Comparison of ENCODE assay signal across 19 cellular contexts in the genomic region with DNA sequence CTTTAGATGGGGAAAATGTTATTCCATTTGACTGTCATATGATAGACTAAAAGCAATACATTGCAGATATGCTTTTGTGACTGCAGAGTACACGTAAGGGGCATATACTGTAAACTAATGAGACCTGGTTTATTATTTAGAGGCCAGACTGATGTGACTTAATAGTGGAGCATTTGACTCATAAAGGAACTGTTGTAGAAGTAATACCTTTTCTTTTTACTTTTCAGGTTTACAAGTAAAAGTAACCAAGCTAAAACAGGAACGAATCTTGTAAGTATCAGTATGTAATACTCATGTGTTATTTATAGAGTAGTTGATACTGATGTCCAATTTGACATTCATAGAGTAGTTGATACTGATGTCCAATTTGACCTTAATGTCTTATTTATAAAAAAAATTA. TPM values are rescaled to one million over a fixed set of nuclear protein-coding genes. Genes with fewer than 3 reads are reported as not detected.
A peak's percentile ranks its signal among the peaks of the same experiment; 100 is the strongest.
DNase-seq lines count a peak whose midpoint lies in the region; ATAC-seq and TF ChIP-seq lines count a peak whose summit lies in the region.
"Had no signal": no experiment of that assay in that cellular context is flagged by ENCODE, and none has a peak within 500 bp of the region (broad histone marks: within the 10 kb centered on the region; RNA-seq: fewer than 3 reads in every experiment).

No MANE protein-coding gene starts in this region.

- H2BK15ac ChIP-seq in mesenchymal stem cell (ENCODE audit: low read depth, poor library complexity, severe bottlenecking): no peak overlapping the region

- peaks cover 3 to 9% of the 10 kb centered on the region in 2 experiments; a peak in 2 of 4 replicates for H3K4me1 ChIP-seq in SK-N-SH (ENCODE audit: control insufficient read depth in 1 of 2, insufficient read depth in 2 of 2, low read depth in 1 of 2, low read length in 1 of 2)
- H3K4me1 ChIP-seq in mesenchymal stem cell (ENCODE audit: control insufficient read depth, insufficient read depth, low read depth, low read length): no peaks in the 10 kb centered on the region
- H3K4me1 ChIP-seq: SJSA1 had no signal

- TF ChIP-seq RAD21 in SK-N-SH (IDR thresholded peaks at IDR 0.05; ENCODE audit: low read length): no peak

- H4K8ac ChIP-seq in mesenchymal stem cell (ENCODE audit: low read length): no peak overlapping the region

- H3K9me2 ChIP-seq in SK-N-SH: no peaks in the 10 kb centered on the region

- no peak overlapping the region for H4K91ac ChIP-seq in mesenchymal stem cell (ENCODE audit: low read length)

- no peak for TF ChIP-seq CTCF in SK-N-SH (IDR thresholded peaks at IDR 0.05)

- DNase-seq in SK-N-SH (no peak), mesenchymal stem cell (peak; percentile 26), kidney tubule cell (ENCODE audit: low spot score) (no peak)
- no peak for DNase-seq in stimulated activated CD4-positive, alpha-beta T cell treated with anti-CD3 and anti-CD28 coated beads, Interleukin-15, amount 100 ng/mL, for 24 hours
- DNase-seq: CD8-positive, alpha-beta memory T cell; DND-41; GF-D8; H7; Kasumi-1; NCI-H1105; NCI-H1694; NCI-H510A treated with DMSO at 0.1 percent for 48 hours had no signal

- H3K4me2 ChIP-seq in SK-N-SH (no peak overlapping the region), mesenchymal stem cell (ENCODE audit: low read length, poor library complexity, severe bottlenecking) (no peak overlapping the region)
- H3K4me2 ChIP-seq: BLaER1 treated with 17β-estradiol and CSF1 and Interleukin-3, amounts not matched to agents 10 nM and 100 nM had no signal

- H4K20me1 ChIP-seq in SK-N-SH (ENCODE audit: insufficient read depth): no peaks in the 10 kb centered on the region

- CTCF ChIA-PET in SK-N-SH (lab: Yijun Ruan, JAX): no interaction called here

- no peak overlapping the region for H3K23ac ChIP-seq in mesenchymal stem cell (ENCODE audit: low read length in 2 of 2)

- TF ChIP-seq EP300 in SK-N-SH (IDR thresholded peaks at IDR 0.05; ENCODE audit: borderline replicate concordance in 1 of 2, low read depth in 1 of 2, low read length in 1 of 2): no peak

- H3K27ac ChIP-seq in SK-N-SH (ENCODE audit: low read depth in 2 of 2, low read length in 1 of 2): peak overlapping the region; percentile 20 to 42; a peak in 2 of 4 replicates
- no peak overlapping the region for H3K27ac ChIP-seq in mesenchymal stem cell (ENCODE audit: low read length, poor library complexity, severe bottlenecking)
- H3K27ac ChIP-seq: 22Rv1; BLaER1 treated with 17β-estradiol and CSF1 and Interleukin-3, amounts not matched to agents 10 nM and 100 nM; SJSA1 had no signal

- WGBS in SK-N-SH (ENCODE audit: low lambda C conversion rate): 98% methylated on average over 2 of the region's 2 CpGs
- 83% methylated on average over 1 of the region's 2 CpGs for whole genome bisulfite sequencing in mesenchymal stem cell

- H2BK5ac ChIP-seq in mesenchymal stem cell (ENCODE audit: low read depth, low read length, poor library complexity, severe bottlenecking): no peak overlapping the region

- H3K27me3 ChIP-seq in SK-N-SH (ENCODE audit: insufficient read depth) (no peaks in the 10 kb centered on the region), mesenchymal stem cell (ENCODE audit: control insufficient read depth in 1 of 2, insufficient read depth in 1 of 2, low read length in 2 of 2) (no peaks in the 10 kb centered on the region)
- H3K27me3 ChIP-seq: BLaER1 treated with 17β-estradiol and CSF1 and Interleukin-3, amounts not matched to agents 10 nM and 100 nM; SJSA1 had no signal

- H3K4ac ChIP-seq in mesenchymal stem cell (ENCODE audit: low read depth in 1 of 2, low read length in 2 of 2): no peak overlapping the region

- H3K9me3 ChIP-seq in SK-N-SH: no peaks in the 10 kb centered on the region
- no peaks in the 10 kb centered on the region for H3K9me3 ChIP-seq in mesenchymal stem cell (ENCODE audit: control insufficient read depth, low read length)
- H3K9me3 ChIP-seq: BLaER1 treated with 17β-estradiol and CSF1 and Interleukin-3, amounts not matched to agents 10 nM and 100 nM; SJSA1 had no signal

- H3K36me3 ChIP-seq in SK-N-SH (replicated peaks in 1 of 2; ENCODE audit: control insufficient read depth in 1 of 2, insufficient read depth in 2 of 2, low read length in 1 of 2) (peaks cover 25 to 37% of the 10 kb centered on the region in 2 experiments), mesenchymal stem cell (ENCODE audit: control insufficient read depth in 1 of 2, insufficient read depth in 2 of 2, low read depth in 1 of 2, low read length in 2 of 2) (peaks cover 3 to 16% of the 10 kb centered on the region in 2 experiments)

- peaks cover 5% of the 10 kb centered on the region for H3K79me1 ChIP-seq in mesenchymal stem cell (replicated peaks; ENCODE audit: low read length, poor library complexity, severe bottlenecking)

- H3K14ac ChIP-seq in mesenchymal stem cell (ENCODE audit: low read length in 2 of 2): no peak overlapping the region

- H3K18ac ChIP-seq in mesenchymal stem cell (ENCODE audit: low read depth in 1 of 2, low read length in 2 of 2): no peak overlapping the region

- peaks cover 10% of the 10 kb centered on the region for H3F3A ChIP-seq in SK-N-SH (replicated peaks; ENCODE audit: insufficient read depth)

- ATAC-seq in SK-N-SH treated with all-trans-retinoic acid at 6 μM for 48 hours (no peak), GM21529 (IDR thresholded peaks at IDR 0.05; ENCODE audit: unreplicated experiment) (peak; percentile 47), HG03159 (IDR thresholded peaks at IDR 0.05; ENCODE audit: unreplicated experiment) (peak; percentile 56), HG03342 (IDR thresholded peaks at IDR 0.05; ENCODE audit: unreplicated experiment) (no peak)

- no peak overlapping the region for H2BK120ac ChIP-seq in mesenchymal stem cell (ENCODE audit: low read depth, low read length)

- H3K9ac ChIP-seq in SK-N-SH (no peak overlapping the region), mesenchymal stem cell (ENCODE audit: low read length) (no peak overlapping the region)
- H3K9ac ChIP-seq: BLaER1 treated with 17β-estradiol and CSF1 and Interleukin-3, amounts not matched to agents 10 nM and 100 nM had no signal

- H2AK5ac ChIP-seq in mesenchymal stem cell (ENCODE audit: low read length, severe bottlenecking): no peak overlapping the region

- H2BK12ac ChIP-seq in mesenchymal stem cell (ENCODE audit: low read length in 2 of 2): no peak overlapping the region

- POLR2A ChIA-PET in SK-N-SH (lab: Yijun Ruan, JAX): no interaction called here

- H2AFZ ChIP-seq in SK-N-SH (ENCODE audit: low read depth) (no peak overlapping the region), mesenchymal stem cell (ENCODE audit: low read depth, low read length) (no peak overlapping the region)

- H3K79me2 ChIP-seq in SK-N-SH (ENCODE audit: insufficient read depth): no peaks in the 10 kb centered on the region

- H3K4me3 ChIP-seq in SK-N-SH (ENCODE audit: low read depth in 2 of 2, low read length in 1 of 2): no peak overlapping the region
- no peak overlapping the region for H3K4me3 ChIP-seq in mesenchymal stem cell (ENCODE audit: insufficient read depth in 1 of 2, low read depth in 1 of 2, low read length in 2 of 2)
- H3K4me3 ChIP-seq: BLaER1 treated with 17β-estradiol and CSF1 and Interleukin-3, amounts not matched to agents 10 nM and 100 nM; SJSA1 had no signal

TF ChIP-seq in SK-N-SH, 30 proteins besides CTCF, POLR2A, EP300 and RAD21:
- TF ChIP-seq, protein P1, sequence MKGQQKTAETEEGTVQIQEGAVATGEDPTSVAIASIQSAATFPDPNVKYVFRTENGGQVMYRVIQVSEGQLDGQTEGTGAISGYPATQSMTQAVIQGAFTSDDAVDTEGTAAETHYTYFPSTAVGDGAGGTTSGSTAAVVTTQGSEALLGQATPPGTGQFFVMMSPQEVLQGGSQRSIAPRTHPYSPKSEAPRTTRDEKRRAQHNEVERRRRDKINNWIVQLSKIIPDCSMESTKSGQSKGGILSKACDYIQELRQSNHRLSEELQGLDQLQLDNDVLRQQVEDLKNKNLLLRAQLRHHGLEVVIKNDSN (IDR thresholded peaks at IDR 0.05; ENCODE audit: borderline replicate concordance, low read depth): no peak
- TF ChIP-seq TEAD4 (IDR thresholded peaks at IDR 0.05; ENCODE audit: borderline replicate concordance, insufficient read depth) (no peak), FOXJ3 (CRISPR knock-in tag; IDR thresholded peaks at IDR 0.05) (no peak), YY1 (IDR thresholded peaks at IDR 0.05; ENCODE audit: low read depth) (no peak), GABPA (IDR thresholded peaks at IDR 0.05; ENCODE audit: low read depth) (no peak), EZH2phosphoT487 (IDR thresholded peaks at IDR 0.05; ENCODE audit: borderline replicate concordance, low read depth) (no peak), CHD2 (IDR thresholded peaks at IDR 0.05; ENCODE audit: low read length, partially characterized antibody) (no peak)

TF ChIP-seq in SK-N-SH treated with all-trans-retinoic acid at 6 μM for 48 hours, 23 proteins besides CTCF, POLR2A, EP300 and RAD21:
- no peak for TF ChIP-seq PATZ1 (CRISPR knock-in tag; IDR thresholded peaks at IDR 0.05; ENCODE audit: borderline replicate concordance)
- TF ChIP-seq SNAI2 (CRISPR knock-in tag; IDR thresholded peaks at IDR 0.05): no peak
- no peak for TF ChIP-seq BACH2 (CRISPR knock-in tag; IDR thresholded peaks at IDR 0.05; ENCODE audit: borderline replicate concordance)
- no peak for TF ChIP-seq CSDC2 (CRISPR knock-in tag; IDR thresholded peaks at IDR 0.05)
- TF ChIP-seq ISL1 (CRISPR knock-in tag; IDR thresholded peaks at IDR 0.05): no peak
TF ChIP-seq in SK-N-SH treated with all-trans-retinoic acid at 6 μM for 48 hours: peak in this region for 0.

RNA-seq across cellular contexts. Expression of gene RBBP8, which starts 13.1 kb away (rescaled TPM):
- 9.6 and 11.5 TPM in 2 replicates for polyA plus RNA-seq in SK-N-SH (2012; rRNA removed)
- 15.4 and 20.1 TPM in 2 replicates for polyA plus RNA-seq in SK-N-SH (2012; cell fraction: cytosol; rRNA removed)
- polyA plus RNA-seq in SK-N-SH (2012; cell fraction: nucleus; rRNA removed): 4.4 and 7.9 TPM in 2 replicates
- 17.1 TPM for polyA plus RNA-seq in mesenchymal stem cell (2013, experiment 1 of 2)
- 18.7 TPM for polyA plus RNA-seq in mesenchymal stem cell (2013, experiment 2 of 2)

Comparison
In these comparisons a context has a peak if more than half of its experiments do, and no peak if none do; other contexts are left out.
1. ATAC-seq: peak in GM21529 (single experiment) and HG03159 (single experiment); none in SK-N-SH treated with all-trans-retinoic acid at 6 μM for 48 hours (single experiment) and HG03342 (single experiment).